Comparison of ENCODE assay signal across 1 cellular context in genomic region chr4:186755550-186756519, GRCh38.
TF ChIP-seq lines count a peak whose summit lies in the region.

No MANE protein-coding gene starts in this region.

TF ChIP-seq in IMR-90, 13 proteins besides CTCF, POLR2A, EP300 and RAD21:
- no peak for TF ChIP-seq SMC3 (IDR thresholded peaks at IDR 0.05; ENCODE audit: low read depth, low read length)
